ENCODE assay signal across 14 cellular contexts in the genomic region with DNA sequence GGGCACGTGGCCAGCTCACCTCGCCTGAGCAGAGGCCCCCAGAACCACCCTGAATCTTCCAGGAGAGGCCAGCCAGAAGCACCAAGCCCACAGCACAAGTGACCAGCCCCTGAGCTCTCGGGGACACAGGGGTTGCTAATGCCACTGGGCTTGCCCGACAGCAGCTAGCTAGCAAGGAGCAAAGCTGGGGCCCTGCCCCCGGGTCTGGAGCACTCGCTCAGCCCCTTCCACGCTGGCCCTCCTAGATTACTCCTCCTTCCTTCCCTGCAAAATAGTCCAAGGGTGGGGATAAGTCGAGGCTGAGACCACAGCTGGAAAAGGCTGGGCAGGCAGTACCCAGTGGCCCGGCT.
DNase-seq lines count a peak whose midpoint lies in the region; ATAC-seq and TF ChIP-seq lines count a peak whose summit lies in the region.
"Had no signal": no experiment of that assay in that cellular context is flagged by ENCODE, and none has a peak within 500 bp of the region (broad histone marks: within the 10 kb centered on the region; RNA-seq: fewer than 3 reads in every experiment).

No MANE protein-coding gene starts in this region.

- ATAC-seq in Right ventricle myocardium inferior (no peak), Right ventricle myocardium superior (ENCODE audit: poor library complexity) (no peak), gastroesophageal sphincter (no peak), upper lobe of right lung (no peak), GM21786 (IDR thresholded peaks at IDR 0.05; ENCODE audit: unreplicated experiment) (no peak)
- ATAC-seq: stimulated activated effector memory CD8-positive, alpha-beta T cell treated with anti-CD3 and anti-CD28 coated beads, Interleukin-12 subunit alpha, Interleukin-12 subunit beta, amount 100 ng/mL, for 72 hours had no signal

- H3K27ac ChIP-seq in gastroesophageal sphincter = peak overlapping the region in 3 of 4 donors; percentile 68 to 80 (median 74)
- H3K27ac ChIP-seq in trophoblast cell (ENCODE audit: low read depth, low read length) = peak overlapping the region; percentile 22
- H3K27ac ChIP-seq in upper lobe of right lung = peak overlapping the region; percentile 36
- H3K27ac ChIP-seq: parathyroid adenoma had no signal

- H3K36me3 ChIP-seq in gastroesophageal sphincter = peaks cover 0 to 4% of the 10 kb centered on the region in 2 donors
- H3K36me3 ChIP-seq in trophoblast cell (ENCODE audit: control insufficient read depth in 1 of 2, insufficient read depth in 2 of 2, low read length in 2 of 2) = peaks cover 5 to 9% of the 10 kb centered on the region in 2 experiments
- no peaks in the 10 kb centered on the region for H3K36me3 ChIP-seq in upper lobe of right lung

- H2AK5ac ChIP-seq in trophoblast cell (ENCODE audit: low read length) = no peak overlapping the region

- peak overlapping the region; percentile 49 for H4K91ac ChIP-seq in trophoblast cell (ENCODE audit: low read depth, low read length)

- peaks cover 4% of the 10 kb centered on the region for H3K79me2 ChIP-seq in trophoblast cell (ENCODE audit: control insufficient read depth, insufficient read depth, low read length, poor library complexity)
- H3K79me2 ChIP-seq: parathyroid adenoma had no signal

- H3K9ac ChIP-seq in trophoblast cell (ENCODE audit: low read length) = no peak overlapping the region
- H3K9ac ChIP-seq: parathyroid adenoma had no signal

- TF ChIP-seq POLR2A in gastroesophageal sphincter (IDR thresholded peaks at IDR 0.05) = no peak

- H3K4me2 ChIP-seq in trophoblast cell (ENCODE audit: low read length) = no peak overlapping the region

- in situ Hi-C loops in KBM-7 (cut with MboI; ENCODE audit: low pct_unique_long_range_greater_than_20kb, low sequenced_read_pairs) = no loop called here

- TF ChIP-seq CTCF in gastroesophageal sphincter (IDR thresholded peaks at IDR 0.05) (no peak), upper lobe of right lung (IDR thresholded peaks at IDR 0.05) (no peak)

- 64 to 69% methylated on average over 3 to 5 of the region's 9 CpGs for WGBS in gastroesophageal sphincter (ENCODE audit: low coverage in 1 of 2), 2 donors
- no CpG with 5 or more reads among the region's 9 CpGs for WGBS in trophoblast cell (ENCODE audit: extremely low coverage, insufficient coverage, insufficient read length)

- H3K4me3 ChIP-seq in gastroesophageal sphincter = no peak overlapping the region
- no peak overlapping the region for H3K4me3 ChIP-seq in trophoblast cell (ENCODE audit: low read depth, low read length)
- no peak overlapping the region for H3K4me3 ChIP-seq in upper lobe of right lung
- H3K4me3 ChIP-seq: left lung had no signal

- intact Hi-C loops in Right ventricle myocardium inferior (cut with DNase I) = no loop called here
- intact Hi-C loops in Right ventricle myocardium superior (cut with DNase I) = no loop called here
- intact Hi-C loops in upper lobe of right lung (cut with DNase I) = no loop called here

- peak overlapping the region; percentile 35 for H2BK120ac ChIP-seq in trophoblast cell (ENCODE audit: insufficient read depth, low read length, poor library complexity)

- no peak overlapping the region for H3K4ac ChIP-seq in trophoblast cell (ENCODE audit: low read depth, low read length)

- no peak overlapping the region for H4K8ac ChIP-seq in trophoblast cell (ENCODE audit: low read depth, low read length)

- H3K18ac ChIP-seq in trophoblast cell (ENCODE audit: low read length) = peak overlapping the region; percentile 2

- H3K9me3 ChIP-seq in gastroesophageal sphincter = no peaks in the 10 kb centered on the region
- H3K9me3 ChIP-seq in trophoblast cell (ENCODE audit: insufficient read depth, low read depth, low read length) = peaks cover 2% of the 10 kb centered on the region
- no peaks in the 10 kb centered on the region for H3K9me3 ChIP-seq in upper lobe of right lung
- H3K9me3 ChIP-seq: left lung had no signal

- peak overlapping the region; percentile 10 for H3K14ac ChIP-seq in trophoblast cell (ENCODE audit: low read length)

- no peak overlapping the region for H3K23ac ChIP-seq in trophoblast cell (ENCODE audit: low read length)

- no peak for TF ChIP-seq EP300 in gastroesophageal sphincter (IDR thresholded peaks at IDR 0.05)

- DNase-seq in Right ventricle myocardium inferior (ENCODE audit: missing footprints) (peak; percentile 70), Right ventricle myocardium superior (no peak), trophoblast cell (no peak), upper lobe of right lung (no peak), KBM-7 (no peak), NCI-H1092 (lab: John Stamatoyannopoulos, UW) (no peak)
- DNase-seq: NCI-H187, NCI-H524, T-helper 2 cell had no signal

- H2BK5ac ChIP-seq in trophoblast cell (ENCODE audit: low read depth, low read length, poor library complexity) = peak overlapping the region; percentile 28

- H4K12ac ChIP-seq in trophoblast cell (ENCODE audit: low read depth, low read length) = no peak overlapping the region

- peaks cover 47% of the 10 kb centered on the region for H3K79me1 ChIP-seq in trophoblast cell (ENCODE audit: low read length)

- no peak overlapping the region for H2AFZ ChIP-seq in trophoblast cell (ENCODE audit: insufficient read depth, low read length, poor library complexity)
- H2AFZ ChIP-seq: parathyroid adenoma had no signal

- peaks cover 5% of the 10 kb centered on the region for H3K27me3 ChIP-seq in gastroesophageal sphincter
- H3K27me3 ChIP-seq in trophoblast cell (ENCODE audit: insufficient read depth, low read length) = no peaks in the 10 kb centered on the region
- H3K27me3 ChIP-seq in upper lobe of right lung = no peaks in the 10 kb centered on the region

- H3K4me1 ChIP-seq in gastroesophageal sphincter = peaks cover 0 to 94% (median 49%) of the 10 kb centered on the region in 3 donors
- H3K4me1 ChIP-seq in trophoblast cell (ENCODE audit: control insufficient read depth in 1 of 2, insufficient read depth in 2 of 2, low read length in 2 of 2) = peaks cover 62 to 74% of the 10 kb centered on the region in 2 experiments
- H3K4me1 ChIP-seq in upper lobe of right lung = peaks cover 59% of the 10 kb centered on the region
- H3K4me1 ChIP-seq: parathyroid adenoma had no signal

- H2BK12ac ChIP-seq in trophoblast cell (ENCODE audit: low read length) = peak overlapping the region; percentile 6

Comparison
In these comparisons a context has a peak if more than half of its experiments do, and no peak if none do; other contexts are left out.
1. H3K27ac ChIP-seq: peak in every context shown above with its lines; median percentile 74 in gastroesophageal sphincter; 36 in upper lobe of right lung; 22 in trophoblast cell.